ENCODE assay signal across 18 cellular contexts in the genomic region with DNA sequence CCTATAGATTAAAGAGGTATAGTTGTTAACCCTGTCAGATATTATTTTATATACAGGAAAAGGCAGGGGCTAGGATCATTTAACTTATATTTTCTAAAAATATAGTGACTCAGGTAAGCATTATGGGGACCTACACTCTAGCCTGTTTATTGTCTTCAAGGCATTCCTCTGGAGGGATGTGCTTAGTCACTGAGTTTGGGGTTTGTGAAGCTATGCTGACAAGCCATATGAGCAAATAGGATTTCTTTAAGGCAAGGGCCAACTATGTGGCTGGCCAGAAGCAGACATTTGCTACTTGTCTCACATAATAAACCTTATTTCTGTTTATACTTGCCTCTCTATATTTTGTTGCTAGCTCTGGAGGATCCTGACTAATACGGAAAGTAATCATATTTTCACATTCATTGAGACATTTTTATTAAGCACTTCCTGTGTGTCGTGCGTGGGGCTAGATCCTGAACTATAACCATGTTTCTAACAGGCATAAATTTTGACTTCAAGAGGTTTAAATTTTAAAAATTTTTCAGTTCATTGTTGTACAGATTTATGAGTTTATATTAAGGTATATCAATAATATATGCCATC.
DNase-seq lines count a peak whose midpoint lies in the region; ATAC-seq and TF ChIP-seq lines count a peak whose summit lies in the region.
"Had no signal": no experiment of that assay in that cellular context is flagged by ENCODE, and none has a peak within 500 bp of the region (broad histone marks: within the 10 kb centered on the region; RNA-seq: fewer than 3 reads in every experiment).

No MANE protein-coding gene starts in this region.

- H3K4me1 ChIP-seq in Loucy (ENCODE audit: insufficient read depth, low read length, poor library complexity, severe bottlenecking) = peaks cover 13% of the 10 kb centered on the region
- H3K4me1 ChIP-seq in mesenchymal stem cell (ENCODE audit: control insufficient read depth, insufficient read depth, low read depth, low read length) = peaks cover 1% of the 10 kb centered on the region
- H3K4me1 ChIP-seq in upper lobe of left lung = no peaks in the 10 kb centered on the region
- H3K4me1 ChIP-seq: BE2C had no signal

- DNase-seq in astrocyte of the hippocampus (ENCODE audit: low read depth, low spot score) = peak; percentile 1
- DNase-seq in mesenchymal stem cell = peak; percentile 4
- no peak for DNase-seq in activated CD8-positive, alpha-beta memory T cell treated with anti-CD3 and anti-CD28 coated beads for 24 hours
- DNase-seq in upper lobe of left lung = no peak
- DNase-seq: BE2C; CD8-positive, alpha-beta T cell; DMS79 treated with DMSO at 0.1 percent for 48 hours; MM.1S; NCI-H1105; NCI-H187; NCI-H2171 treated with DMSO at 0.1 percent for 48 hours; NCI-H524; OCI-M1 had no signal

- no peaks in the 10 kb centered on the region for H4K20me1 ChIP-seq in Loucy (ENCODE audit: insufficient read depth, low read length, poor library complexity, severe bottlenecking)

- no peak overlapping the region for H3K18ac ChIP-seq in mesenchymal stem cell (ENCODE audit: low read depth in 1 of 2, low read length in 2 of 2)

- H3K9me3 ChIP-seq in Loucy (ENCODE audit: insufficient read depth, low read depth, low read length) (no peaks in the 10 kb centered on the region), mesenchymal stem cell (ENCODE audit: control insufficient read depth, low read length) (no peaks in the 10 kb centered on the region), upper lobe of left lung (no peaks in the 10 kb centered on the region)
- H3K9me3 ChIP-seq: BE2C had no signal

- no peak overlapping the region for H2BK12ac ChIP-seq in mesenchymal stem cell (ENCODE audit: low read length in 2 of 2)

- H3K79me1 ChIP-seq in mesenchymal stem cell (replicated peaks; ENCODE audit: low read length, poor library complexity, severe bottlenecking) = no peaks in the 10 kb centered on the region

- H3K4ac ChIP-seq in mesenchymal stem cell (ENCODE audit: low read depth in 1 of 2, low read length in 2 of 2) = no peak overlapping the region

- TF ChIP-seq EP300 in upper lobe of left lung (IDR thresholded peaks at IDR 0.05) = no peak

- H3K23ac ChIP-seq in mesenchymal stem cell (ENCODE audit: low read length in 2 of 2) = no peak overlapping the region

- H3K79me2 ChIP-seq in Loucy (ENCODE audit: insufficient read depth, low read length) = no peaks in the 10 kb centered on the region

- H3K4me3 ChIP-seq in Loucy (ENCODE audit: low read length, poor library complexity, severe bottlenecking) = no peak overlapping the region
- H3K4me3 ChIP-seq in mesenchymal stem cell (ENCODE audit: insufficient read depth in 1 of 2, low read depth in 1 of 2, low read length in 2 of 2) = no peak overlapping the region
- no peak overlapping the region for H3K4me3 ChIP-seq in upper lobe of left lung

- H4K91ac ChIP-seq in mesenchymal stem cell (ENCODE audit: low read length) = no peak overlapping the region

- H2AFZ ChIP-seq in Loucy (ENCODE audit: low read length) (0 out of 2 replicates have a peak overlapping the region, but pooled peaks have one; percentile 24), mesenchymal stem cell (ENCODE audit: low read depth, low read length) (no peak overlapping the region)

- H3K9ac ChIP-seq in Loucy (ENCODE audit: low read depth, low read length, poor library complexity, severe bottlenecking) = no peak overlapping the region
- no peak overlapping the region for H3K9ac ChIP-seq in mesenchymal stem cell (ENCODE audit: low read length)
- H3K9ac ChIP-seq: KMS-11 had no signal

- no peaks in the 10 kb centered on the region for H3F3A ChIP-seq in Loucy (ENCODE audit: low read depth)

- H3K4me2 ChIP-seq in Loucy (ENCODE audit: low read depth, low read length, poor library complexity, severe bottlenecking) (peak overlapping the region; percentile 25), mesenchymal stem cell (ENCODE audit: low read length, poor library complexity, severe bottlenecking) (no peak overlapping the region)
- H3K4me2 ChIP-seq: KMS-11 had no signal

- H3K14ac ChIP-seq in mesenchymal stem cell (ENCODE audit: low read length in 2 of 2) = no peak overlapping the region

- no peak overlapping the region for H4K8ac ChIP-seq in mesenchymal stem cell (ENCODE audit: low read length)

- H3K36me3 ChIP-seq in Loucy (ENCODE audit: insufficient read depth, low read length) (no peaks in the 10 kb centered on the region), mesenchymal stem cell (ENCODE audit: control insufficient read depth in 1 of 2, insufficient read depth in 2 of 2, low read depth in 1 of 2, low read length in 2 of 2) (no peaks in the 10 kb centered on the region), upper lobe of left lung (no peaks in the 10 kb centered on the region)
- H3K36me3 ChIP-seq: BE2C had no signal

- H2AK5ac ChIP-seq in mesenchymal stem cell (ENCODE audit: low read length, severe bottlenecking) = no peak overlapping the region

- H2BK5ac ChIP-seq in mesenchymal stem cell (ENCODE audit: low read depth, low read length, poor library complexity, severe bottlenecking) = no peak overlapping the region

- no peaks in the 10 kb centered on the region for H3K9me2 ChIP-seq in Loucy (replicated peaks; ENCODE audit: low read depth, low read length)

- H2BK15ac ChIP-seq in mesenchymal stem cell (ENCODE audit: low read depth, poor library complexity, severe bottlenecking) = no peak overlapping the region

- no peak overlapping the region for H3K27ac ChIP-seq in mesenchymal stem cell (ENCODE audit: low read length, poor library complexity, severe bottlenecking)
- no peak overlapping the region for H3K27ac ChIP-seq in upper lobe of left lung
- H3K27ac ChIP-seq: KMS-11 had no signal

- no CpG with 5 or more reads among the region's 3 CpGs for WGBS in mesenchymal stem cell
- WGBS in upper lobe of left lung, 2 donors = 42 to 44% methylated on average over 3 of the region's 3 CpGs

- TF ChIP-seq CTCF in Loucy (conservative IDR thresholded peaks at IDR 0.05; ENCODE audit: low read length) = no peak
- TF ChIP-seq CTCF in upper lobe of left lung (IDR thresholded peaks at IDR 0.05) = no peak

- no peak overlapping the region for H2BK120ac ChIP-seq in mesenchymal stem cell (ENCODE audit: low read depth, low read length)

- H3K27me3 ChIP-seq in Loucy (ENCODE audit: insufficient read depth, low read length, poor library complexity, severe bottlenecking) (no peaks in the 10 kb centered on the region), mesenchymal stem cell (ENCODE audit: control insufficient read depth in 1 of 2, insufficient read depth in 1 of 2, low read length in 2 of 2) (no peaks in the 10 kb centered on the region), upper lobe of left lung (no peaks in the 10 kb centered on the region)
- H3K27me3 ChIP-seq: BE2C had no signal

- TF ChIP-seq POLR2A in upper lobe of left lung (IDR thresholded peaks at IDR 0.05) = no peak

- ATAC-seq in GM18511 (IDR thresholded peaks at IDR 0.05; ENCODE audit: unreplicated experiment) = peak; percentile 67
- no peak for ATAC-seq in HG02588 (IDR thresholded peaks at IDR 0.05; ENCODE audit: unreplicated experiment)
- no peak for ATAC-seq in upper lobe of left lung (ENCODE audit: low FRiP score in 2 of 2)
- ATAC-seq: CD8-positive, alpha-beta T cell; HepG2 had no signal

Comparison
In these comparisons a context has a peak if more than half of its experiments do, and no peak if none do; other contexts are left out.
1. DNase-seq: peak in astrocyte of the hippocampus (single experiment) and mesenchymal stem cell (single experiment); none in activated CD8-positive, alpha-beta memory T cell treated with anti-CD3 and anti-CD28 coated beads for 24 hours (single experiment) and upper lobe of left lung (0 of 2).